In the genomic region with DNA sequence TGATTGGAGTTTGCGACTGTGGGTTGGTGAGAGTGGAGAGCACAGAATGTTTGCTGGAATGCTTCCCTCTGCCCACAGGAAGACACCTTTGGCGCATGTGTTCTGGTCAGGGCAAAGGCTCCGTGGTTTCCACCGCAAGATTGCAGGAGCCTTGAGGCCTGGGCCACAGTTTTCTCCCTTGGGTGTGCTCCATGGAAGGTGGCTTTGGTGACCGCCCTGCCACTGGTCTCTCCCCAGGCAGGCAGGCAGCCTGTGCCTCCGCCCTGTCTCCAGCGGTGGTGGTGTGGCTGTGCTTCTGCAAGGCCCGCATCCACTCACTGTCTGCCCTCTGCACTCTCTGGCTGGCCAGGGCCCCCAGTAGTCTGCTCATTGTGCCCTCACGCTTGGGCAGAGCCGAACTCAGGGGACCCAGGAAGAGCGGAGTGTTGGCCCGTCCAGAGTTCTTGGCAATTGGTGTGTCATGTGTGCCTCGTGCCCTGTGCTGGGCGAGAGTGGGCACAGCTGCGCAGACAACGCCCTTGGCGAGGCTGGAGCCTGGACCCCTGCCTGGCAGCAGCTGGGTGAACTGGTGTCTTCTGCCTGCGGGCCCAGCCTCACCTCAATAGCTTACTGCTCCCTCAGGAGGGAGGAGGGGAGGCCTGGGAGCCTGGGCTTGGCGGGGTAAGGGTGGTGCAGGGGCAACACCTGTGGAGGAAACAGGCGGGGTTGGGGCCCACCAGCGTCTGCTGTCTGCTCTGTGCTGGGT, we compare ENCODE assay signal across 8 cellular contexts. TPM values are rescaled to one million over a fixed set of nuclear protein-coding genes. Genes with fewer than 3 reads are reported as not detected.
DNase-seq lines count a peak whose midpoint lies in the region; ATAC-seq lines count a peak whose summit lies in the region.

No MANE protein-coding gene starts in this region.

- no peak for ATAC-seq in HG02885 (IDR thresholded peaks at IDR 0.05; ENCODE audit: poor library complexity, unreplicated experiment)

- H3K9me3 ChIP-seq in stomach smooth muscle (ENCODE audit: control insufficient read depth in 2 of 2, low read length in 2 of 2): no peaks in the 10 kb centered on the region

- H3K36me3 Mint-ChIP-seq in activated CD4-positive, alpha-beta memory T cell treated with anti-CD3 and anti-CD28 coated beads, Interleukin-2, amount 10 ng/mL, durations not matched to agents 7 days and 5 days (ENCODE audit: low read depth): peaks cover 28% of the 10 kb centered on the region

- peak overlapping the region; percentile 98 for H3K27ac Mint-ChIP-seq in activated CD4-positive, alpha-beta memory T cell treated with anti-CD3 and anti-CD28 coated beads, Interleukin-2, amount 10 ng/mL, durations not matched to agents 7 days and 5 days

- peaks cover 36% of the 10 kb centered on the region for H3K4me1 ChIP-seq in stomach smooth muscle (ENCODE audit: control insufficient read depth, insufficient read depth, low read length)

- peak overlapping the region; percentile 93 for H3K27ac ChIP-seq in stomach smooth muscle (ENCODE audit: low read length)

- H3K27me3 ChIP-seq in stomach smooth muscle (ENCODE audit: control insufficient read depth in 1 of 2, insufficient read depth in 2 of 2, low read length in 2 of 2): no peaks in the 10 kb centered on the region

- H3K9me3 Mint-ChIP-seq in activated CD4-positive, alpha-beta memory T cell treated with anti-CD3 and anti-CD28 coated beads, Interleukin-2, amount 10 ng/mL, durations not matched to agents 7 days and 5 days: no peaks in the 10 kb centered on the region

- peaks cover 0 to 12% of the 10 kb centered on the region in 2 donors for H3K36me3 ChIP-seq in stomach smooth muscle (ENCODE audit: control insufficient read depth in 2 of 2, insufficient read depth in 2 of 2, low read length in 2 of 2)

- CTCF ChIA-PET in activated CD4-positive, alpha-beta memory T cell treated with anti-CD3 and anti-CD28 coated beads, Interleukin-2, amount 10 ng/mL, durations not matched to agents 7 days and 5 days (lab: Charles Lee): interaction anchor here (1.8 to 7.7 kb wide), 2 partner anchors 11 to 24 kb away, joined by 7 to 50 read pairs; partner anchors contain the start of gene IBA57

- POLR2A ChIA-PET in activated CD4-positive, alpha-beta memory T cell treated with anti-CD3 and anti-CD28 coated beads, Interleukin-2, amount 10 ng/mL, durations not matched to agents 7 days and 5 days (lab: Charles Lee): interaction anchor here (1.0 to 10.2 kb wide), 4 partner anchors 10 to 265 kb away, joined by 4 to 95 read pairs (median 4); partner anchors contain the start of genes ARF1, IBA57 and TRIM11

- peak overlapping the region in 1 of 2 donors; percentile 95 for H3K4me3 ChIP-seq in stomach smooth muscle (ENCODE audit: low read length in 2 of 2)

- peak; percentile 28 for DNase-seq in activated CD4-positive, CD25-positive, alpha-beta regulatory T cell treated with anti-CD3 and anti-CD28 coated beads, Interleukin-2, amount 50 U/mL, for 72 hours
- no peak for DNase-seq in activated CD4-positive, CD25-positive, alpha-beta regulatory T cell (lab: John Stamatoyannopoulos, UW)
- DNase-seq in activated CD4-positive, alpha-beta memory T cell treated with anti-CD3 and anti-CD28 coated beads, Interleukin-2, amount 10 ng/mL, durations not matched to agents 7 days and 5 days: peak; percentile 21
- peak; percentile 60 for DNase-seq in iris pigment epithelial cell (ENCODE audit: low read depth)
- no peak for DNase-seq in KG1 (lab: John Stamatoyannopoulos, UW)
- no peak for DNase-seq in T-helper 9 cell

- H3K27me3 Mint-ChIP-seq in activated CD4-positive, alpha-beta memory T cell treated with anti-CD3 and anti-CD28 coated beads, Interleukin-2, amount 10 ng/mL, durations not matched to agents 7 days and 5 days: peaks cover 3% of the 10 kb centered on the region

- H3K4me1 Mint-ChIP-seq in activated CD4-positive, alpha-beta memory T cell treated with anti-CD3 and anti-CD28 coated beads, Interleukin-2, amount 10 ng/mL, durations not matched to agents 7 days and 5 days: peaks cover 36% of the 10 kb centered on the region

- peak overlapping the region in 1 of 2 donors; percentile 93 for H3K9ac ChIP-seq in stomach smooth muscle (ENCODE audit: low read length in 2 of 2)

- peak overlapping the region; percentile 99 for H3K4me3 Mint-ChIP-seq in activated CD4-positive, alpha-beta memory T cell treated with anti-CD3 and anti-CD28 coated beads, Interleukin-2, amount 10 ng/mL, durations not matched to agents 7 days and 5 days

RNA-seq across cellular contexts. Expression of gene GUK1, which starts 2.0 kb away (rescaled TPM):
- total RNA-seq in activated CD4-positive, alpha-beta memory T cell treated with anti-CD3 and anti-CD28 coated beads, Interleukin-2, amount 10 ng/mL, durations not matched to agents 7 days and 5 days: 100 to 1,000 TPM; 280 to 284 TPM

RNA-seq across cellular contexts. Expression of gene GJC2, which starts 7.7 kb away (rescaled TPM):
- total RNA-seq in activated CD4-positive, alpha-beta memory T cell treated with anti-CD3 and anti-CD28 coated beads, Interleukin-2, amount 10 ng/mL, durations not matched to agents 7 days and 5 days: under 1 TPM; 0.38 to 0.55 TPM

RNA-seq across cellular contexts. Expression of gene IBA57, which starts 23.6 kb away (rescaled TPM):
- 1 to 10 TPM; 4.5 to 5.2 TPM for total RNA-seq in activated CD4-positive, alpha-beta memory T cell treated with anti-CD3 and anti-CD28 coated beads, Interleukin-2, amount 10 ng/mL, durations not matched to agents 7 days and 5 days

RNA-seq across cellular contexts. Expression of gene MRPL55, which starts 32.9 kb away (rescaled TPM):
- total RNA-seq in activated CD4-positive, alpha-beta memory T cell treated with anti-CD3 and anti-CD28 coated beads, Interleukin-2, amount 10 ng/mL, durations not matched to agents 7 days and 5 days: 10 to 100 TPM; 43.1 to 43.9 TPM

RNA-seq across cellular contexts. Expression of gene C1orf35, which starts 38.9 kb away (rescaled TPM):
- 10 to 100 TPM; 17.8 to 18.9 TPM for total RNA-seq in activated CD4-positive, alpha-beta memory T cell treated with anti-CD3 and anti-CD28 coated beads, Interleukin-2, amount 10 ng/mL, durations not matched to agents 7 days and 5 days

Comparison
In these comparisons a context has a peak if more than half of its experiments do, and no peak if none do; other contexts are left out.
1. DNase-seq: peak in activated CD4-positive, CD25-positive, alpha-beta regulatory T cell treated with anti-CD3 and anti-CD28 coated beads, Interleukin-2, amount 50 U/mL, for 72 hours (single experiment), activated CD4-positive, alpha-beta memory T cell treated with anti-CD3 and anti-CD28 coated beads, Interleukin-2, amount 10 ng/mL, durations not matched to agents 7 days and 5 days (single experiment) and iris pigment epithelial cell (single experiment); none in activated CD4-positive, CD25-positive, alpha-beta regulatory T cell (0 of 4), KG1 (single experiment) and T-helper 9 cell (single experiment).